ENCODE assay signal across 28 cellular contexts in the genomic region with DNA sequence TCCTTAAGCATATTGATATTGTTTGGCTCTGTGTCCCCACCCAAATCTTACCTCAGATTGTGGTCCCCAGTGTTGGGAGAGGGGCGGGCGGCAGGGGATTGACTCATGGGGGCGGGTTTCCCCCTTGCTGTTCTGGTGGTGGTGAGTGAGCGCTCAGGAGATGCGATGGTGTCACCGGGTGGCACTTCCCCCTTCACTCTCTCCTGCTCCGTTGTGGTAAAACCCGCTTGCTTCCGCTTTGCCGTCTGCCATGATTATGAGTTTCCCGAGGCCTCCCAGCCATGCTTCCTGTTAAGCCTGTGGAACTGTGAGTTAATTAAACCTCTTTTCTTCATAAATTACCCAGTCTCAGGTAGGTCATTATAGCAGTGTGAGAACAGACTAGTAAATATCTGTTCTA.
"Had no signal": no experiment of that assay in that cellular context is flagged by ENCODE, and none has a peak within 500 bp of the region (broad histone marks: within the 10 kb centered on the region; RNA-seq: fewer than 3 reads in every experiment).

No MANE protein-coding gene starts in this region.

- ATAC-seq: activated CD4-positive, alpha-beta T cell treated with anti-CD3 and anti-CD28 coated beads for 36 hours; activated CD4-positive, CD25-positive, alpha-beta regulatory T cell treated with anti-CD3 and anti-CD28 coated beads, Interleukin-2, amount 50 U/mL, for 24 hours; activated CD8-positive, alpha-beta T cell treated with anti-CD3 and anti-CD28 coated beads, Interleukin-2, amount 10 ng/mL, durations not matched to agents 7 days and 5 days; activated naive CD8-positive, alpha-beta T cell treated with anti-CD3 and anti-CD28 coated beads, Interleukin-2, amount 50 U/mL, for 24 hours; T-cell; WTC11 had no signal

- H3K4me3 ChIP-seq: MG63, Peyer's patch, SJSA1 had no signal

- H3K9me3 ChIP-seq: MG63, Peyer's patch, SK-N-SH had no signal

- H3K27me3 ChIP-seq: Peyer's patch, SJSA1 had no signal

- H3K27ac ChIP-seq: Peyer's patch, SJSA1 had no signal

- H3K36me3 ChIP-seq: MG63, Peyer's patch, SJSA1 had no signal

- DNase-seq: activated CD4-positive, alpha-beta T cell treated with anti-CD3 and anti-CD28 coated beads for 36 hours; activated CD4-positive, alpha-beta T cell treated with anti-CD3 and anti-CD28 coated beads, Interleukin-2, amount 10 ng/mL, durations not matched to agents 7 days and 5 days; activated CD4-positive, alpha-beta T cell treated with anti-CD3 and anti-CD28 coated beads, Interleukin-2, amount 50 U/mL, for 48 hours; activated CD8-positive, alpha-beta T cell treated with anti-CD3 and anti-CD28 coated beads, Interleukin-2, amount 10 ng/mL, durations not matched to agents 7 days and 5 days; activated naive CD4-positive, alpha-beta T cell treated with anti-CD3 and anti-CD28 coated beads, Interleukin-2, amount 10 ng/mL, durations not matched to agents 7 days and 5 days; activated naive CD8-positive, alpha-beta T cell treated with anti-CD3 and anti-CD28 coated beads, Interleukin-2, amount 50 U/mL, for 24 hours; activated T-cell treated with anti-CD3 and anti-CD28 coated beads, Interleukin-2, amount 50 U/mL, for 24 hours; anterior cingulate cortex; caudate nucleus; cerebellar nuclear complex; Karpas-422; MG63; NCI-H1092; NCI-H1436 treated with DMSO at 0.1 percent for 48 hours; NCI-H1694 treated with DMSO at 0.1 percent for 48 hours; NCI-H2029; NCI-H345; NCI-H524 treated with DMSO at 0.1 percent for 48 hours; Peyer's patch; RPMI8226; SHP77 treated with DMSO at 0.1 percent for 48 hours; SK-N-SH; T-cell; T-helper 2 cell; T-helper 9 cell had no signal

- H3K4me2 ChIP-seq: SK-N-SH had no signal

- H3K9ac ChIP-seq: SK-N-SH had no signal

- H3K4me1 ChIP-seq: Peyer's patch, SJSA1 had no signal
